Comparison of ENCODE assay signal across 2 cellular contexts in genomic region chr1:21347072-21347581, GRCh38.
A peak's percentile ranks its signal among the peaks of the same experiment; 100 is the strongest.
TF ChIP-seq lines count a peak whose summit lies in the region.

No MANE protein-coding gene starts in this region.

TF ChIP-seq in K562, 482 proteins besides CTCF, POLR2A, EP300 and RAD21:
- TF ChIP-seq BRD9 (IDR thresholded peaks at IDR 0.05; ENCODE audit: low read depth, partially characterized antibody), result no peak
- no peak for TF ChIP-seq TOE1 (IDR thresholded peaks at IDR 0.05; ENCODE audit: borderline replicate concordance)
- TF ChIP-seq TOE1 (CRISPR knock-in tag; IDR thresholded peaks at IDR 0.05; ENCODE audit: borderline replicate concordance, low read depth), result 0 out of 2 replicates have a peak, but pooled peaks have one; percentile 49

TF ChIP-seq in neural cell, 6 proteins besides CTCF, POLR2A, EP300 and RAD21:
- TF ChIP-seq POLR2AphosphoS5 (IDR thresholded peaks at IDR 0.05) (no peak), MXI1 (conservative IDR thresholded peaks at IDR 0.05; ENCODE audit: poor library complexity, severe bottlenecking) (no peak), EZH2 (IDR thresholded peaks at IDR 0.05; ENCODE audit: borderline replicate concordance, insufficient read depth, low read length, poor library complexity, severe bottlenecking) (no peak), TAF1 (IDR thresholded peaks at IDR 0.05; ENCODE audit: low read depth) (no peak), REST (IDR thresholded peaks at IDR 0.05; ENCODE audit: borderline replicate concordance) (no peak), SMC3 (conservative IDR thresholded peaks at IDR 0.05; ENCODE audit: poor library complexity) (no peak)
